In the genomic region with DNA sequence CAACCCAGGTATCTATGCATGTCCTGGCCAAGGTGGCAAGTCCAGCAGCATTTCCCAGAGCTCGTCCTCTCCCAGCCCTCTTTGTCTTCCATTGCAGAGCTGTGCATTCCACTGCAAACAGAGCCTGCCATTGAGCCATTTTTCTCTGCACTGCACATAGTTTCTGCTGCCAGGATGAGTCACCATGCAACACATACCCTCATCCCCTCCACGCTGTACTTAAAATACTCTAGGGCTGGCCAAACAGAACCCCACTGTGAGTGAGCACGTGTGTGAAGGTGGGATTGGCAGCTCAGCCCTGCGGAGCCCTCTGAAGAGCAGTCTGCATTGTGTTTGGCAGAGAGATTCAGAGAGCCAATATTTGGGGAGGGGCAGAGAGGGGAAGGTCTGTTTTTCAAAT, we compare ENCODE assay signal across 9 cellular contexts. TPM values are rescaled to one million over a fixed set of nuclear protein-coding genes. Genes with fewer than 3 reads are reported as not detected.
DNase-seq lines count a peak whose midpoint lies in the region; ATAC-seq and TF ChIP-seq lines count a peak whose summit lies in the region.
"Had no signal": no experiment of that assay in that cellular context is flagged by ENCODE, and none has a peak within 500 bp of the region (broad histone marks: within the 10 kb centered on the region; RNA-seq: fewer than 3 reads in every experiment).

No MANE protein-coding gene starts in this region.

- TF ChIP-seq POLR2A in sigmoid colon (IDR thresholded peaks at IDR 0.05), result no peak

- intact Hi-C loops in sigmoid colon (cut with DNase I) (loop anchor here (5.0 to 10.0 kb wide), 3 partner anchors 335 to 878 kb away; a partner anchor contains a TSS), Caco-2 (cut with micrococcal nuclease; ENCODE audit: unreplicated experiment) (loop anchor here (10.0 kb wide), 1 partner anchor 468 kb away; no protein-coding TSS in a partner anchor)

- WGBS in sigmoid colon, 2 donors, result 8 to 49% methylated on average over 4 of the region's 4 CpGs

- no peaks in the 10 kb centered on the region for H3K9me3 ChIP-seq in SJCRH30 (replicated peaks)
- no peaks in the 10 kb centered on the region for H3K9me3 ChIP-seq in sigmoid colon
- no peaks in the 10 kb centered on the region for H3K9me3 ChIP-seq in Caco-2

- no peak for ATAC-seq in HG02840 (IDR thresholded peaks at IDR 0.05; ENCODE audit: low FRiP score, unreplicated experiment)

- no peaks in the 10 kb centered on the region for H3K9me3 Mint-ChIP-seq in HFFc6
- H3K9me3 Mint-ChIP-seq in Caco-2 (ENCODE audit: unreplicated experiment), result no peaks in the 10 kb centered on the region

- POLR2A ChIA-PET in Caco-2 (lab: Charles Lee), result no interaction called here

- H3K27ac ChIP-seq in SJCRH30 (no peak overlapping the region), sigmoid colon (peak overlapping the region; percentile 59 to 97 (median 82))

- CTCF ChIA-PET in Caco-2 (lab: Charles Lee), result no interaction called here

- H3K27ac Mint-ChIP-seq in HFFc6 (no peak overlapping the region), Caco-2 (ENCODE audit: unreplicated experiment) (no peak overlapping the region)

- no peaks in the 10 kb centered on the region for H3K36me3 Mint-ChIP-seq in HFFc6 (ENCODE audit: low read depth)
- peaks cover 17% of the 10 kb centered on the region for H3K36me3 Mint-ChIP-seq in Caco-2 (ENCODE audit: insufficient read depth, unreplicated experiment)

- no TSS peak for BruUV-seq in Caco-2 (replicated peaks; lab: Mats Ljungman, UMichigan)

- no peak overlapping the region for H3K4me3 ChIP-seq in SJCRH30
- no peak overlapping the region for H3K4me3 ChIP-seq in sigmoid colon
- no peak overlapping the region for H3K4me3 ChIP-seq in Caco-2 (ENCODE audit: low read depth, low read length)

- DNase-seq in HFFc6 (peak; percentile 52), SJCRH30 (peak; percentile 47 to 58), foreskin melanocyte (peak; percentile 84), sigmoid colon (no peak), NCI-H1436 treated with DMSO at 0.1 percent for 48 hours (lab: John Stamatoyannopoulos, UW) (no peak), Caco-2 (no peak), Kasumi-1 (lab: John Stamatoyannopoulos, UW) (no peak)
- DNase-seq: NCI-H510A had no signal

- TF ChIP-seq EP300 in sigmoid colon (IDR thresholded peaks at IDR 0.05), result no peak

- H3K4me3 Mint-ChIP-seq in HFFc6 (peak overlapping the region; percentile 24; the same call in 1 of the 2 replicates), Caco-2 (ENCODE audit: unreplicated experiment) (no peak overlapping the region)

- H3K36me3 ChIP-seq in SJCRH30 (no peaks in the 10 kb centered on the region), sigmoid colon (no peaks in the 10 kb centered on the region), Caco-2 (ENCODE audit: control insufficient read depth, insufficient read depth, low read length) (no peaks in the 10 kb centered on the region; the same call in 1 of the 2 replicates)

- H3K27me3 Mint-ChIP-seq in HFFc6 (ENCODE audit: insufficient read depth) (peaks cover 10% of the 10 kb centered on the region; the same call in 1 of the 2 replicates), Caco-2 (ENCODE audit: insufficient read depth, unreplicated experiment) (no peaks in the 10 kb centered on the region)

- H3K4me1 Mint-ChIP-seq in HFFc6 (ENCODE audit: low read depth) (peaks cover under 1% of the 10 kb centered on the region; the same call in 1 of the 2 replicates), Caco-2 (ENCODE audit: low read depth, unreplicated experiment) (peaks cover 30% of the 10 kb centered on the region)

- H3K4me1 ChIP-seq in SJCRH30, result peaks cover 9% of the 10 kb centered on the region
- H3K4me1 ChIP-seq in sigmoid colon, result peaks cover 0 to 30% (median 24%) of the 10 kb centered on the region in 4 donors
- peaks cover 68% of the 10 kb centered on the region for H3K4me1 ChIP-seq in Caco-2

- H3K27me3 ChIP-seq in SJCRH30 (no peaks in the 10 kb centered on the region), sigmoid colon (no peaks in the 10 kb centered on the region), Caco-2 (replicated peaks; ENCODE audit: control insufficient read depth, insufficient read depth, low read length) (no peaks in the 10 kb centered on the region)

- no peak for TF ChIP-seq CTCF in HFFc6 (IDR thresholded peaks at IDR 0.05)
- no peak for TF ChIP-seq CTCF in sigmoid colon (IDR thresholded peaks at IDR 0.05)
- TF ChIP-seq CTCF in Caco-2 (IDR thresholded peaks at IDR 0.05; ENCODE audit: insufficient read depth in 1 of 2, low read depth in 1 of 2, low read length in 1 of 2, severe bottlenecking in 1 of 2, unreplicated experiment in 1 of 2), result no peak

RNA-seq across cellular contexts. Expression of a gene that starts 3.9 kb away (rescaled TPM):
- 10 to 100 TPM; 30.6 to 48.5 (median 42.9) TPM for total RNA-seq in HFFc6 (2021; fragmentation: NEBNext Ultra II Directional; extraction: Animal tissue kit (Norgen Biotek cat#: 25700))
- total RNA-seq in SJCRH30 (2014; rRNA removed; shearing (Covaris generic)), result 18.5 and 19.7 TPM in 2 replicates
- total RNA-seq in sigmoid colon, result 100 to 1,000 TPM in 3 of 4 donors, 10 to 100 TPM in 1; 92.4 to 118 (median 109) TPM
- polyA plus RNA-seq in sigmoid colon, result 100 to 1,000 TPM in 1 of 3 donors, 10 to 100 TPM in 2; 54.7 to 259 (median 79.1) TPM
- total RNA-seq in Caco-2 (2022), result 320 and 326 TPM in 2 replicates

Comparison
In these comparisons a context has a peak if more than half of its experiments do, and no peak if none do; other contexts are left out.
1. DNase-seq: peak in HFFc6 (single experiment), SJCRH30 (2 of 2) and foreskin melanocyte (single experiment); none in sigmoid colon (single experiment), NCI-H1436 treated with DMSO at 0.1 percent for 48 hours (single experiment), Caco-2 (0 of 2) and Kasumi-1 (0 of 2).